In genomic region chr6:118860880-118861279, GRCh38 we compare ENCODE assay signal across 16 cellular contexts. TPM values are rescaled to one million over a fixed set of nuclear protein-coding genes. Genes with fewer than 3 reads are reported as not detected.
DNase-seq lines count a peak whose midpoint lies in the region; ATAC-seq and TF ChIP-seq lines count a peak whose summit lies in the region.
"Had no signal": no experiment of that assay in that cellular context is flagged by ENCODE, and none has a peak within 500 bp of the region (broad histone marks: within the 10 kb centered on the region; RNA-seq: fewer than 3 reads in every experiment).

No MANE protein-coding gene starts in this region.

- TF ChIP-seq CTCF in BE2C (IDR thresholded peaks at IDR 0.05; ENCODE audit: low read depth, low read length) (no peak), GM23338 (conservative IDR thresholded peaks at IDR 0.05; ENCODE audit: low read depth in 2 of 2) (peak; percentile 9 to 41; a peak in 2 of 4 replicates), body of pancreas (IDR thresholded peaks at IDR 0.05) (peak in 2 of 7 experiments; percentile 19 to 35), lower leg skin (IDR thresholded peaks at IDR 0.05) (no peak)

- H3K27ac ChIP-seq in GM23338 (ENCODE audit: low read depth) (no peak overlapping the region), body of pancreas (no peak overlapping the region)
- H3K27ac ChIP-seq: C4-2B had no signal

- no peaks in the 10 kb centered on the region for H3K27me3 Mint-ChIP-seq in GM23338 (ENCODE audit: insufficient read depth, low read depth, poor library complexity)
- H3K27me3 Mint-ChIP-seq in natural killer cell treated with Interleukin-12 subunit alpha and Interleukin-12 subunit beta and Interleukin-15 and Interleukin-18, amount 100 ng/mL, for 72 hours, result no peaks in the 10 kb centered on the region

- H3K4me3 Mint-ChIP-seq in GM23338, result no peak overlapping the region
- H3K4me3 Mint-ChIP-seq in natural killer cell treated with Interleukin-12 subunit alpha and Interleukin-12 subunit beta and Interleukin-15 and Interleukin-18, amount 100 ng/mL, for 72 hours, result no peak overlapping the region

- no peak overlapping the region for H3K4me3 ChIP-seq in BE2C (ENCODE audit: low read depth, low read length)
- H3K4me3 ChIP-seq in GM23338, result no peak overlapping the region
- H3K4me3 ChIP-seq in body of pancreas, result no peak overlapping the region
- H3K4me3 ChIP-seq in lower leg skin (ENCODE audit: low read depth, poor library complexity, severe bottlenecking), result no peak overlapping the region

- peaks cover 16% of the 10 kb centered on the region for H3K4me1 Mint-ChIP-seq in GM23338
- peaks cover 51 to 55% of the 10 kb centered on the region in 2 donors for H3K4me1 Mint-ChIP-seq in natural killer cell treated with Interleukin-12 subunit alpha and Interleukin-12 subunit beta and Interleukin-15 and Interleukin-18, amount 100 ng/mL, for 72 hours (ENCODE audit: low read depth in 2 of 2)

- peaks cover 16% of the 10 kb centered on the region for H3K9me3 Mint-ChIP-seq in GM23338
- H3K9me3 Mint-ChIP-seq in natural killer cell treated with Interleukin-12 subunit alpha and Interleukin-12 subunit beta and Interleukin-15 and Interleukin-18, amount 100 ng/mL, for 72 hours, result no peaks in the 10 kb centered on the region

- no peaks in the 10 kb centered on the region for H4K20me1 ChIP-seq in GM23338 (replicated peaks; ENCODE audit: insufficient read depth)

- no peak for TF ChIP-seq POLR2A in body of pancreas (IDR thresholded peaks at IDR 0.05)
- TF ChIP-seq POLR2A in lower leg skin (IDR thresholded peaks at IDR 0.05), result no peak

- H3K27ac Mint-ChIP-seq in GM23338, result no peak overlapping the region
- H3K27ac Mint-ChIP-seq in natural killer cell treated with Interleukin-12 subunit alpha and Interleukin-12 subunit beta and Interleukin-15 and Interleukin-18, amount 100 ng/mL, for 72 hours, result no peak overlapping the region

- H3K36me3 ChIP-seq in BE2C (no peaks in the 10 kb centered on the region), GM23338 (ENCODE audit: insufficient read depth) (no peaks in the 10 kb centered on the region), body of pancreas (replicated peaks in 1 of 2; ENCODE audit: insufficient read depth in 1 of 2, low read depth in 2 of 2) (no peaks in the 10 kb centered on the region)

- intact Hi-C loops in body of pancreas (cut with DNase I) (no loop called here), lower leg skin (cut with DNase I; ENCODE audit: low total_unique reads) (no loop called here)

- no peaks in the 10 kb centered on the region for H3K79me2 ChIP-seq in GM23338 (replicated peaks; ENCODE audit: insufficient read depth)

- no peaks in the 10 kb centered on the region for H3F3A ChIP-seq in GM23338 (replicated peaks; ENCODE audit: low read depth)

- no peak overlapping the region for H2AFZ ChIP-seq in GM23338

- H3K4me2 ChIP-seq in GM23338, result no peak overlapping the region

- DNase-seq in BE2C (peak; percentile 15), GM23338 (ENCODE audit: low spot score) (no peak), body of pancreas (peak; percentile 30 to 70 (median 50)), AML-193 (lab: John Stamatoyannopoulos, UW) (no peak), lower leg skin (ENCODE audit: low spot score in 2 of 2) (no peak)
- DNase-seq in natural killer cell treated with Interleukin-12 subunit alpha and Interleukin-12 subunit beta and Interleukin-15 and Interleukin-18, amount 100 ng/mL, for 72 hours (ENCODE audit: low spot score), result no peak
- DNase-seq: NCI-H1417, NCI-H187 treated with DMSO at 0.1 percent for 48 hours, NCI-H2227 treated with DMSO at 0.1 percent for 48 hours, NCI-H510A treated with DMSO at 0.1 percent for 48 hours, PC-3, RPMI8226, SIG-M5 had no signal

- 73 to 76% methylated on average over 8 to 10 of the region's 10 CpGs for WGBS in body of pancreas, 2 donors
- 88 to 96% methylated on average over 10 of the region's 10 CpGs for WGBS in lower leg skin, 2 donors

- peaks cover 11% of the 10 kb centered on the region for H3K36me3 Mint-ChIP-seq in GM23338 (ENCODE audit: low read depth)
- peaks cover 8% of the 10 kb centered on the region for H3K36me3 Mint-ChIP-seq in natural killer cell treated with Interleukin-12 subunit alpha and Interleukin-12 subunit beta and Interleukin-15 and Interleukin-18, amount 100 ng/mL, for 72 hours

- ATAC-seq in GM23338 (peak; percentile 71), body of pancreas (peak; percentile 64), HG03095 (IDR thresholded peaks at IDR 0.05; ENCODE audit: unreplicated experiment) (no peak)
- ATAC-seq in natural killer cell treated with Interleukin-12 subunit alpha and Interleukin-12 subunit beta and Interleukin-15 and Interleukin-18, amount 100 ng/mL, for 72 hours, result peak; percentile 28 to 36
- ATAC-seq: PC-3, SK-N-SH treated with all-trans-retinoic acid at 6 μM for 48 hours had no signal

- H3K9me2 ChIP-seq in GM23338 (ENCODE audit: insufficient read depth), result no peaks in the 10 kb centered on the region

- no peaks in the 10 kb centered on the region for H3K9me3 ChIP-seq in BE2C
- H3K9me3 ChIP-seq in body of pancreas, result no peaks in the 10 kb centered on the region

- H3K4me1 ChIP-seq in BE2C (no peaks in the 10 kb centered on the region), GM23338 (ENCODE audit: insufficient read depth) (peaks cover 11% of the 10 kb centered on the region; the same call in 1 of the 2 replicates), body of pancreas (peaks cover 8% of the 10 kb centered on the region)

- no peaks in the 10 kb centered on the region for H3K27me3 ChIP-seq in BE2C
- no peaks in the 10 kb centered on the region for H3K27me3 ChIP-seq in GM23338 (ENCODE audit: insufficient read depth)
- no peaks in the 10 kb centered on the region for H3K27me3 ChIP-seq in body of pancreas

TF ChIP-seq in GM23338, 12 proteins besides CTCF, POLR2A, EP300 and RAD21 (continues in another document):
- no peak for TF ChIP-seq ZNF114 (CRISPR knock-in tag; IDR thresholded peaks at IDR 0.05)
- TF ChIP-seq, protein P1, sequence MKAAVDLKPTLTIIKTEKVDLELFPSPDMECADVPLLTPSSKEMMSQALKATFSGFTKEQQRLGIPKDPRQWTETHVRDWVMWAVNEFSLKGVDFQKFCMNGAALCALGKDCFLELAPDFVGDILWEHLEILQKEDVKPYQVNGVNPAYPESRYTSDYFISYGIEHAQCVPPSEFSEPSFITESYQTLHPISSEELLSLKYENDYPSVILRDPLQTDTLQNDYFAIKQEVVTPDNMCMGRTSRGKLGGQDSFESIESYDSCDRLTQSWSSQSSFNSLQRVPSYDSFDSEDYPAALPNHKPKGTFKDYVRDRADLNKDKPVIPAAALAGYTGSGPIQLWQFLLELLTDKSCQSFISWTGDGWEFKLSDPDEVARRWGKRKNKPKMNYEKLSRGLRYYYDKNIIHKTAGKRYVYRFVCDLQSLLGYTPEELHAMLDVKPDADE (IDR thresholded peaks at IDR 0.05), result no peak
- TF ChIP-seq NANOG (IDR thresholded peaks at IDR 0.05; ENCODE audit: borderline replicate concordance), result no peak
- no peak for TF ChIP-seq JUNB (IDR thresholded peaks at IDR 0.05; ENCODE audit: unreplicated experiment)

RNA-seq across cellular contexts. Expression of gene ASF1A, which starts 33.1 kb away (rescaled TPM):
- 19.9 TPM for polyA plus RNA-seq in BE2C (2012; ENCODE audit: insufficient read depth, insufficient read length, low read depth)
- total RNA-seq in GM23338 (2014; rRNA removed; shearing (Covaris generic)), result 25.4 and 26.8 TPM in 2 replicates
- polyA plus RNA-seq in GM23338 (2016; fragmentation: Nextera tagmentation; extraction: Ambion mirVana), result 49.2 and 72.2 TPM in 2 replicates
- total RNA-seq in body of pancreas, result 1 to 10 TPM; 6.3 to 7.8 TPM
- total RNA-seq in natural killer cell treated with Interleukin-12 subunit alpha and Interleukin-12 subunit beta and Interleukin-15 and Interleukin-18, amount 100 ng/mL, for 72 hours, result 10 to 100 TPM; 15.9 to 36.4 TPM
- 10 to 100 TPM in 3 of 4 donors, 1 to 10 TPM in 1; 6.9 to 15.4 (median 11.6) TPM for total RNA-seq in lower leg skin

Comparison
In these comparisons a context has a peak if more than half of its experiments do, and no peak if none do; other contexts are left out.
1. DNase-seq: peak in BE2C (single experiment) and body of pancreas (4 of 4); none in GM23338 (single experiment), natural killer cell treated with Interleukin-12 subunit alpha and Interleukin-12 subunit beta and Interleukin-15 and Interleukin-18, amount 100 ng/mL, for 72 hours (single experiment), AML-193 (0 of 2) and lower leg skin (0 of 2).
2. CTCF ChIP-seq: peak in GM23338 (2 of 2); none in BE2C (single experiment) and lower leg skin (0 of 3).